Comparison of ENCODE assay signal across 22 cellular contexts in the genomic region with DNA sequence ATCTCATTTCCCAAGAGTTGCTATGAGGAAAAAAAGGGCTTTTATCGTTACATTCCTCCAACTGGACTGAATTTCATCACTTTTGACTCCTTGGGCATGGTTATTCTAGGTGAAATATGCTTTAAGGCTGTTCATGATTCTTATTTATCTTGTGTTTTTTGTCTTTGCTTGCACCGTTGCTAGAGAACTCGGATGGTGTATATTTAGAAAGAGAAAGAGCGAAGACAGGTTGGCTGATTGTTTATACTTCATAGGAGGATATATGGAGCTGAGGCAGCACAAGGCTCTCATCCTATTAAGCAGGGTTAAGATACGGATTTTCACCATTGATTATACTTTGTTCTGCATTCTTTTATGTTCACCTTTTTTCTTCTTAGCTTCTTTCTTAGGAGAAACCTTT.
"Had no signal": no experiment of that assay in that cellular context is flagged by ENCODE, and none has a peak within 500 bp of the region (broad histone marks: within the 10 kb centered on the region; RNA-seq: fewer than 3 reads in every experiment).

No MANE protein-coding gene starts in this region.

- H3K4me3 Mint-ChIP-seq: effector memory CD8-positive, alpha-beta T cell; naive thymus-derived CD8-positive, alpha-beta T cell; nephron progenitor cell; type B pancreatic cell had no signal

- DNase-seq: cortex of kidney; effector memory CD8-positive, alpha-beta T cell; erythroblast; head of caudate nucleus; left ventricle myocardium superior; lower lobe of right lung; naive thymus-derived CD8-positive, alpha-beta T cell; nephron progenitor cell; nucleus accumbens; ovary; right lobe of liver; stimulated activated CD4-positive, alpha-beta T cell treated with anti-CD3 and anti-CD28 coated beads, Interleukin-12 subunit alpha, Interleukin-12 subunit beta, amount 100 ng/mL, for 4 hours; stimulated activated CD4-positive, alpha-beta T cell treated with anti-CD3 and anti-CD28 coated beads, Interleukin-1b, Interleukin-23, amount 100 ng/mL, for 48 hours; stimulated activated CD4-positive, alpha-beta T cell treated with anti-CD3 and anti-CD28 coated beads, Interleukin-4, amount 100 ng/mL, for 1 hour; stimulated activated CD8-positive, alpha-beta memory T cell treated with anti-CD3 and anti-CD28 coated beads, Interleukin-4, amount 100 ng/mL, for 48 hours; stimulated activated naive CD4-positive, alpha-beta T cell treated with Interleukin-2 at 50 U/mL for 16 hours; stomach; substantia nigra; testis; tibial artery had no signal

- H3K27ac ChIP-seq: lower lobe of right lung, ovary, right lobe of liver, stomach, testis, tibial artery had no signal

- H3K4me3 ChIP-seq: lower lobe of right lung, ovary, right lobe of liver, smooth muscle cell, stomach, testis, tibial artery had no signal

- H3K4me1 ChIP-seq: lower lobe of right lung, right lobe of liver, stomach, testis, tibial artery had no signal

- H3K9me3 Mint-ChIP-seq: effector memory CD8-positive, alpha-beta T cell; type B pancreatic cell had no signal

- H3K27ac Mint-ChIP-seq: effector memory CD8-positive, alpha-beta T cell; naive thymus-derived CD8-positive, alpha-beta T cell; nephron progenitor cell; type B pancreatic cell had no signal

- ATAC-seq: effector memory CD8-positive, alpha-beta T cell; left ventricle myocardium superior; lower lobe of right lung; naive thymus-derived CD8-positive, alpha-beta T cell; right lobe of liver had no signal

- H3K27me3 ChIP-seq: ovary, right lobe of liver, testis, tibial artery had no signal

- H3K27me3 Mint-ChIP-seq: type B pancreatic cell had no signal

- H3K36me3 ChIP-seq: lower lobe of right lung, ovary, right lobe of liver, stomach, tibial artery had no signal

- H3K4me1 Mint-ChIP-seq: naive thymus-derived CD8-positive, alpha-beta T cell had no signal

- H3K36me3 Mint-ChIP-seq: naive thymus-derived CD8-positive, alpha-beta T cell; type B pancreatic cell had no signal

- H3K9me3 ChIP-seq: lower lobe of right lung, ovary, right lobe of liver, stomach, testis, tibial artery had no signal
